Comparison of ENCODE assay signal across 22 cellular contexts in genomic region chr19:5352229-5352763, GRCh38. TPM values are rescaled to one million over a fixed set of nuclear protein-coding genes. Genes with fewer than 3 reads are reported as not detected.
A peak's percentile ranks its signal among the peaks of the same experiment; 100 is the strongest.
DNase-seq lines count a peak whose midpoint lies in the region; ATAC-seq and TF ChIP-seq lines count a peak whose summit lies in the region.
"Had no signal": no experiment of that assay in that cellular context is flagged by ENCODE, and none has a peak within 500 bp of the region (broad histone marks: within the 10 kb centered on the region; RNA-seq: fewer than 3 reads in every experiment).

No MANE protein-coding gene starts in this region.

- H3K4me3 Mint-ChIP-seq in neural crest cell = no peak overlapping the region
- H3K4me3 Mint-ChIP-seq: activated CD4-positive, alpha-beta T cell treated with anti-CD3 and anti-CD28 coated beads, Interleukin-2, amount 10 ng/mL, durations not matched to agents 7 days and 5 days; activated T-cell treated with anti-CD3 and anti-CD28 coated beads, Interleukin-2, amount 50 U/mL, for 4 hours; T-helper 2 cell treated with Interferon-gamma antibody and Interleukin-4, amounts not matched to agents 5 μg/mL and 100 μg/mL, for 36 hours had no signal

- H3K9ac ChIP-seq in GM23248 = no peak overlapping the region
- H3K9ac ChIP-seq: KMS-11 had no signal

- no peak overlapping the region for H2AFZ ChIP-seq in GM23248

- H3K4me3 ChIP-seq in GM23248 (no peak overlapping the region), brain microvascular endothelial cell (ENCODE audit: low read depth, low read length) (no peak overlapping the region)
- H3K4me3 ChIP-seq: adrenal gland, coronary artery, heart left ventricle, left ventricle myocardium inferior, thoracic aorta had no signal

- peaks cover 4% of the 10 kb centered on the region for H3K9me3 Mint-ChIP-seq in neural crest cell
- H3K9me3 Mint-ChIP-seq: activated CD4-positive, alpha-beta T cell treated with anti-CD3 and anti-CD28 coated beads, Interleukin-2, amount 10 ng/mL, durations not matched to agents 7 days and 5 days; T-helper 2 cell treated with Interferon-gamma antibody and Interleukin-4, amounts not matched to agents 5 μg/mL and 100 μg/mL, for 36 hours had no signal

- TF ChIP-seq CTCF in brain microvascular endothelial cell (IDR thresholded peaks at IDR 0.05; ENCODE audit: low read depth, low read length, missing control alignments) (no peak), neural crest cell (conservative IDR thresholded peaks at IDR 0.05) (no peak), foreskin keratinocyte (conservative IDR thresholded peaks at IDR 0.05) (no peak)

- H3K79me2 ChIP-seq in GM23248 (ENCODE audit: insufficient read depth) = no peaks in the 10 kb centered on the region

- ATAC-seq in foreskin keratinocyte (no peak), HG02571 (IDR thresholded peaks at IDR 0.05; ENCODE audit: unreplicated experiment) (no peak)
- ATAC-seq: activated T-cell treated with anti-CD3 and anti-CD28 coated beads, Interleukin-2, amount 50 U/mL, for 4 hours; esophagus mucosa; heart left ventricle had no signal

- H3K4me1 Mint-ChIP-seq in neural crest cell = peaks cover 7% of the 10 kb centered on the region
- H3K4me1 Mint-ChIP-seq: activated CD4-positive, alpha-beta T cell treated with anti-CD3 and anti-CD28 coated beads, Interleukin-2, amount 10 ng/mL, durations not matched to agents 7 days and 5 days had no signal

- no peaks in the 10 kb centered on the region for H3K4me1 ChIP-seq in GM23248 (ENCODE audit: insufficient read depth)
- H3K4me1 ChIP-seq in foreskin keratinocyte = no peaks in the 10 kb centered on the region
- H3K4me1 ChIP-seq: heart left ventricle, left ventricle myocardium inferior had no signal

- WGBS in GM23248 (ENCODE audit: low coverage in 1 of 2, low lambda C conversion rate in 2 of 2, missing lambda C conversion rate in 2 of 2), 2 experiments = 12 to 15% methylated on average over 8 of the region's 8 CpGs

- H4K20me1 ChIP-seq in GM23248 (ENCODE audit: insufficient read depth) = no peaks in the 10 kb centered on the region

- H3K27me3 ChIP-seq in GM23248 (replicated peaks; ENCODE audit: insufficient read depth) (0 out of 2 replicates have a peak, but pooled peaks cover 15% of the 10 kb centered on the region), brain microvascular endothelial cell (replicated peaks) (no peaks in the 10 kb centered on the region), foreskin keratinocyte (peaks cover 10% of the 10 kb centered on the region)
- H3K27me3 ChIP-seq: adrenal gland had no signal

- no peaks in the 10 kb centered on the region for H3K36me3 Mint-ChIP-seq in neural crest cell (ENCODE audit: low read depth)

- peaks cover 8% of the 10 kb centered on the region for H3K27me3 Mint-ChIP-seq in neural crest cell (ENCODE audit: low read depth)

- H3K9me2 ChIP-seq in GM23248 (ENCODE audit: insufficient read depth) = no peaks in the 10 kb centered on the region

- DNase-seq in GM23248 (peak; percentile 20), NCI-H226 (peak; percentile 44), brain microvascular endothelial cell (peak; percentile 24), neural crest cell (ENCODE audit: low read depth, low spot score) (no peak), GDM1 (lab: John Stamatoyannopoulos, UW) (no peak), foreskin keratinocyte (no peak), GM03348 (ENCODE audit: low spot score) (no peak)
- DNase-seq: activated CD4-positive, alpha-beta T cell treated with anti-CD3 and anti-CD28 coated beads, Interleukin-2, amount 10 ng/mL, durations not matched to agents 7 days and 5 days; activated T-cell treated with anti-CD3 and anti-CD28 coated beads, Interleukin-2, amount 50 U/mL, for 4 hours; adrenal gland; C1 segment of cervical spinal cord; heart left ventricle; left ventricle myocardium inferior; NCI-H1417 treated with DMSO at 0.1 percent for 48 hours; NCI-H510A; RPMI8226 had no signal

- H3K36me3 ChIP-seq in GM23248 (ENCODE audit: low read depth) (no peaks in the 10 kb centered on the region), brain microvascular endothelial cell (replicated peaks) (no peaks in the 10 kb centered on the region)
- H3K36me3 ChIP-seq: adrenal gland, heart left ventricle, left ventricle myocardium inferior, thoracic aorta had no signal

- H3K9me3 ChIP-seq in GM23248 (ENCODE audit: low read depth) = no peaks in the 10 kb centered on the region
- H3K9me3 ChIP-seq: adrenal gland, thoracic aorta had no signal

- in situ Hi-C loops in GM23248 (cut with MboI) = no loop called here
- in situ Hi-C loops in brain microvascular endothelial cell (cut with HindIII; ENCODE audit: low pct_ligation_motif_present, low sequenced_read_pairs) = no loop called here

- H3K27ac Mint-ChIP-seq in neural crest cell (ENCODE audit: unreplicated experiment) = peak overlapping the region; percentile 99
- H3K27ac Mint-ChIP-seq: activated CD4-positive, alpha-beta T cell treated with anti-CD3 and anti-CD28 coated beads, Interleukin-2, amount 10 ng/mL, durations not matched to agents 7 days and 5 days; T-helper 2 cell treated with Interferon-gamma antibody and Interleukin-4, amounts not matched to agents 5 μg/mL and 100 μg/mL, for 36 hours had no signal

- H3K27ac ChIP-seq in GM23248 = no peak overlapping the region
- H3K27ac ChIP-seq in brain microvascular endothelial cell = peak overlapping the region; percentile 76
- H3K27ac ChIP-seq in foreskin keratinocyte = no peak overlapping the region
- H3K27ac ChIP-seq: adrenal gland, coronary artery, heart left ventricle, KMS-11, left ventricle myocardium inferior, thoracic aorta had no signal

- H3F3A ChIP-seq in GM23248 (ENCODE audit: insufficient read depth) = no peaks in the 10 kb centered on the region

- no peak overlapping the region for H3K4me2 ChIP-seq in GM23248 (ENCODE audit: unreplicated experiment)
- H3K4me2 ChIP-seq: KMS-11 had no signal

RNA-seq across cellular contexts. Expression of gene PTPRS, which starts 11.7 kb away (rescaled TPM):
- 196 and 215 TPM in 2 replicates for total RNA-seq in GM23248 (2014; rRNA removed; shearing (Covaris generic))
- polyA plus RNA-seq in GM23248 (2016; fragmentation: Nextera tagmentation; extraction: Ambion mirVana) (20.2 and 21.7 TPM in 2 replicates), foreskin keratinocyte (3.2 and 4.6 TPM in 2 replicates)
- total RNA-seq in neural crest cell (333 and 357 TPM in 2 replicates), foreskin keratinocyte (12.4 and 19.5 TPM in 2 replicates)

Comparison
In these comparisons a context has a peak if more than half of its experiments do, and no peak if none do; other contexts are left out.
1. DNase-seq: peak in GM23248 (single experiment), NCI-H226 (single experiment) and brain microvascular endothelial cell (single experiment); none in neural crest cell (single experiment), GDM1 (single experiment), foreskin keratinocyte (0 of 2) and GM03348 (single experiment).